ENCODE assay signal across 17 cellular contexts in genomic region chr4:106795326-106795725, GRCh38.
A peak's percentile ranks its signal among the peaks of the same experiment; 100 is the strongest.
DNase-seq lines count a peak whose midpoint lies in the region; ATAC-seq, FAIRE-seq and TF ChIP-seq lines count a peak whose summit lies in the region.
"Had no signal": no experiment of that assay in that cellular context is flagged by ENCODE, and none has a peak within 500 bp of the region (broad histone marks: within the 10 kb centered on the region; RNA-seq: fewer than 3 reads in every experiment).

No MANE protein-coding gene starts in this region.

- TF ChIP-seq CTCF in A549 (IDR thresholded peaks at IDR 0.05) (no peak), IMR-90 (conservative IDR thresholded peaks at IDR 0.05; ENCODE audit: low read depth, low read length) (no peak)

- no peaks in the 10 kb centered on the region for H3K27me3 ChIP-seq in IMR-90 (ENCODE audit: control insufficient read depth, insufficient read depth, low read length)
- no peaks in the 10 kb centered on the region for H3K27me3 ChIP-seq in adipocyte (replicated peaks; ENCODE audit: control insufficient read depth, insufficient read depth, low read length)

- in situ Hi-C loops in IMR-90 (cut with MboI; ENCODE audit: low sequenced_read_pairs): no loop called here

- no peaks in the 10 kb centered on the region for H3K4me1 Mint-ChIP-seq in activated T-helper 2 cell treated with anti-CD3 and anti-CD28 coated beads, Interferon-gamma antibody, Interleukin-2, Interleukin-4, amounts not matched to agents 10 μg/mL and 5 μg/mL and 100 μg/mL, durations not matched to agents 14 hours and 24 hours and 36 hours (ENCODE audit: low read depth)
- H3K4me1 Mint-ChIP-seq: CD4-positive, alpha-beta memory T cell had no signal

- H3K79me1 ChIP-seq in IMR-90 (ENCODE audit: low read depth in 1 of 2, low read length in 2 of 2): no peaks in the 10 kb centered on the region

- CTCF ChIA-PET in A549 (lab: Yijun Ruan, JAX): no interaction called here
- CTCF ChIA-PET in IMR-90 (lab: Yijun Ruan, JAX): no interaction called here

- no peaks in the 10 kb centered on the region for H3K9me3 ChIP-seq in A549
- H3K9me3 ChIP-seq in IMR-90 (ENCODE audit: control insufficient read depth, insufficient read depth, low read length): no peaks in the 10 kb centered on the region
- H3K9me3 ChIP-seq in adipocyte (ENCODE audit: control insufficient read depth, low read length): no peaks in the 10 kb centered on the region
- H3K9me3 ChIP-seq: Caco-2 had no signal

- H2AK9ac ChIP-seq in IMR-90 (replicated peaks; ENCODE audit: low read depth, low read length, poor library complexity): no peak overlapping the region

- ATAC-seq in A549 (no peak), IMR-90 (ENCODE audit: low read depth) (no peak), HG02840 (IDR thresholded peaks at IDR 0.05; ENCODE audit: low FRiP score, unreplicated experiment) (no peak)

- H3K4me3 Mint-ChIP-seq in activated T-helper 2 cell treated with anti-CD3 and anti-CD28 coated beads, Interferon-gamma antibody, Interleukin-2, Interleukin-4, amounts not matched to agents 10 μg/mL and 5 μg/mL and 100 μg/mL, durations not matched to agents 14 hours and 24 hours and 36 hours (ENCODE audit: low read depth): no peak overlapping the region
- H3K4me3 Mint-ChIP-seq: CD4-positive, alpha-beta memory T cell had no signal

- no peak overlapping the region for H2AK5ac ChIP-seq in IMR-90 (ENCODE audit: low read depth, low read length)

- DNase-seq in A549 (ENCODE audit: low read depth in 1 of 2, low spot score in 1 of 2): no peak
- no peak for DNase-seq in IMR-90
- DNase-seq in adipocyte (ENCODE audit: low read depth): peak; percentile 6
- no peak for DNase-seq in activated T-helper 2 cell treated with anti-CD3 and anti-CD28 coated beads, Interferon-gamma antibody, Interleukin-2, Interleukin-4, amounts not matched to agents 10 μg/mL and 5 μg/mL and 100 μg/mL, durations not matched to agents 14 hours and 24 hours and 36 hours (ENCODE audit: low spot score)
- DNase-seq in activated CD4-positive, alpha-beta T cell treated with anti-CD3 and anti-CD28 coated beads for 48 hours: no peak
- DNase-seq: 8988T; C1 segment of cervical spinal cord; Caco-2; CD4-positive, alpha-beta memory T cell; DMS153; DND-41; H7; HCEC 1CT had no signal

- H3K56ac ChIP-seq in IMR-90 (ENCODE audit: extremely low read depth, insufficient read depth, low read length): no peak overlapping the region

- H2BK15ac ChIP-seq in IMR-90 (ENCODE audit: low read depth, low read length): no peak overlapping the region

- H3K27me3 Mint-ChIP-seq in activated T-helper 2 cell treated with anti-CD3 and anti-CD28 coated beads, Interferon-gamma antibody, Interleukin-2, Interleukin-4, amounts not matched to agents 10 μg/mL and 5 μg/mL and 100 μg/mL, durations not matched to agents 14 hours and 24 hours and 36 hours (ENCODE audit: low read depth): no peaks in the 10 kb centered on the region
- H3K27me3 Mint-ChIP-seq: CD4-positive, alpha-beta memory T cell had no signal

- no peak overlapping the region for H2BK20ac ChIP-seq in IMR-90 (ENCODE audit: low read depth, low read length)

- no peaks in the 10 kb centered on the region for H3K4me1 ChIP-seq in A549
- no peaks in the 10 kb centered on the region for H3K4me1 ChIP-seq in IMR-90 (ENCODE audit: control insufficient read depth, insufficient read depth, low read length)
- no peaks in the 10 kb centered on the region for H3K4me1 ChIP-seq in adipocyte (ENCODE audit: control insufficient read depth, insufficient read depth, low read length)

- no peak overlapping the region for H4K8ac ChIP-seq in IMR-90 (ENCODE audit: low read depth in 2 of 2, low read length in 2 of 2)

- H3K4me2 ChIP-seq in A549: no peak overlapping the region
- H3K4me2 ChIP-seq in IMR-90 (ENCODE audit: low read depth, low read length): no peak overlapping the region

- H3K36me3 ChIP-seq in IMR-90 (ENCODE audit: control insufficient read depth, insufficient read depth, low read length): no peaks in the 10 kb centered on the region
- H3K36me3 ChIP-seq in adipocyte (ENCODE audit: control insufficient read depth, insufficient read depth, low read length, severe bottlenecking): no peaks in the 10 kb centered on the region

- no peak overlapping the region for H3K18ac ChIP-seq in IMR-90 (ENCODE audit: low read depth, low read length)

- H3K36me3 Mint-ChIP-seq in activated T-helper 2 cell treated with anti-CD3 and anti-CD28 coated beads, Interferon-gamma antibody, Interleukin-2, Interleukin-4, amounts not matched to agents 10 μg/mL and 5 μg/mL and 100 μg/mL, durations not matched to agents 14 hours and 24 hours and 36 hours (ENCODE audit: low read depth): no peaks in the 10 kb centered on the region
- H3K36me3 Mint-ChIP-seq: CD4-positive, alpha-beta memory T cell had no signal

- no peak overlapping the region for H3K14ac ChIP-seq in IMR-90 (replicated peaks; ENCODE audit: low read depth, low read length)

- POLR2A ChIA-PET in A549 (lab: Yijun Ruan, JAX): no interaction called here
- POLR2A ChIA-PET in IMR-90 (lab: Charles Lee; ENCODE audit: unreplicated experiment): no interaction called here

- no TSS peak for BruUV-seq in IMR-90 (replicated peaks; lab: Mats Ljungman, UMichigan)

- H3K27ac ChIP-seq in A549 (no peak overlapping the region), IMR-90 (ENCODE audit: insufficient read depth, low read length) (no peak overlapping the region)

- TF ChIP-seq RAD21 in A549 (conservative IDR thresholded peaks at IDR 0.05 in 1 of 2, IDR thresholded peaks at IDR 0.05 in 1 of 2): no peak
- TF ChIP-seq RAD21 in IMR-90 (IDR thresholded peaks at IDR 0.05; ENCODE audit: low read length): no peak

- no peak overlapping the region for H3K4me3 ChIP-seq in A549
- no peak overlapping the region for H3K4me3 ChIP-seq in IMR-90 (ENCODE audit: insufficient read depth, low read depth, low read length)
- no peak overlapping the region for H3K4me3 ChIP-seq in adipocyte (ENCODE audit: low read length)

- no peak overlapping the region for H3K9ac ChIP-seq in IMR-90 (ENCODE audit: low read depth, low read length)
- H3K9ac ChIP-seq in adipocyte (ENCODE audit: low read length): no peak overlapping the region

- dilution Hi-C loops in IMR-90 (cut with HindIII; ENCODE audit: low sequenced_read_pairs, unreplicated experiment): no loop called here

- no peaks in the 10 kb centered on the region for H3K9me1 ChIP-seq in IMR-90 (ENCODE audit: insufficient read depth, low read length)

- no peak overlapping the region for H2AFZ ChIP-seq in IMR-90 (replicated peaks; ENCODE audit: low read length, poor library complexity)

- no peaks in the 10 kb centered on the region for H3K9me3 Mint-ChIP-seq in activated T-helper 2 cell treated with anti-CD3 and anti-CD28 coated beads, Interferon-gamma antibody, Interleukin-2, Interleukin-4, amounts not matched to agents 10 μg/mL and 5 μg/mL and 100 μg/mL, durations not matched to agents 14 hours and 24 hours and 36 hours

- intact Hi-C loops in IMR-90 (cut with micrococcal nuclease): no loop called here
- intact Hi-C loops in activated T-helper 2 cell treated with anti-CD3 and anti-CD28 coated beads, Interferon-gamma antibody, Interleukin-2, Interleukin-4, amounts not matched to agents 10 μg/mL and 5 μg/mL and 100 μg/mL, durations not matched to agents 14 hours and 24 hours and 36 hours (cut with micrococcal nuclease): no loop called here

- no peak overlapping the region for H4K91ac ChIP-seq in IMR-90 (ENCODE audit: insufficient read depth, low read depth, low read length)

- no peaks in the 10 kb centered on the region for H4K20me1 ChIP-seq in IMR-90 (ENCODE audit: insufficient read depth, low read length)

- no peak overlapping the region for H2BK120ac ChIP-seq in IMR-90 (ENCODE audit: low read depth, low read length)

- H3K4ac ChIP-seq in IMR-90 (ENCODE audit: low read depth, low read length): no peak overlapping the region

- no peak overlapping the region for H3K27ac Mint-ChIP-seq in activated T-helper 2 cell treated with anti-CD3 and anti-CD28 coated beads, Interferon-gamma antibody, Interleukin-2, Interleukin-4, amounts not matched to agents 10 μg/mL and 5 μg/mL and 100 μg/mL, durations not matched to agents 14 hours and 24 hours and 36 hours
- H3K27ac Mint-ChIP-seq: CD4-positive, alpha-beta memory T cell had no signal

- H3K23ac ChIP-seq in IMR-90 (ENCODE audit: low read depth, low read length): no peak overlapping the region

- no peak overlapping the region for H4K5ac ChIP-seq in IMR-90 (ENCODE audit: low read depth, low read length)

- WGBS in A549 (ENCODE audit: missing lambda C conversion rate): 13% methylated on average over 1 of the region's 1 CpG
- WGBS in IMR-90 (ENCODE audit: extremely low coverage in 2 of 2, insufficient read length in 1 of 2), 2 experiments: no CpG with 5 or more reads among the region's 1 CpG

- FAIRE-seq in A549 (lab: Jason Lieb, UNC): no peak
- FAIRE-seq: G401.6, GM12892, H1 had no signal

- no peak for TF ChIP-seq EP300 in A549 (IDR thresholded peaks at IDR 0.05)

- no peak overlapping the region for H2BK5ac ChIP-seq in IMR-90 (ENCODE audit: low read depth, low read length, poor library complexity, severe bottlenecking)

- TF ChIP-seq POLR2A in A549 (IDR thresholded peaks at IDR 0.05; ENCODE audit: low read length) (no peak), IMR-90 (IDR thresholded peaks at IDR 0.05; ENCODE audit: low read depth, low read length) (no peak)

TF ChIP-seq in A549, 52 proteins besides CTCF, POLR2A, EP300 and RAD21:
- TF ChIP-seq TFCP2L1 (CRISPR knock-in tag; IDR thresholded peaks at IDR 0.05) (no peak), MAFK (IDR thresholded peaks at IDR 0.05; ENCODE audit: partially characterized antibody) (peak; percentile 33), MYC (IDR thresholded peaks at IDR 0.05; ENCODE audit: borderline replicate concordance, low read length) (no peak), CEBPB (IDR thresholded peaks at IDR 0.05) (no peak)

TF ChIP-seq in IMR-90, 13 proteins besides CTCF, POLR2A, EP300 and RAD21:
- TF ChIP-seq CEBPB (IDR thresholded peaks at IDR 0.05; ENCODE audit: low read depth, low read length) (no peak), MAFK (IDR thresholded peaks at IDR 0.05; ENCODE audit: low read depth, low read length) (peak; percentile 78)
